In genomic region chr1:117335376-117336086, GRCh38 we compare ENCODE assay signal across 1 cellular context.
A peak's percentile ranks its signal among the peaks of the same experiment; 100 is the strongest.
TF ChIP-seq lines count a peak whose summit lies in the region.

No MANE protein-coding gene starts in this region.

TF ChIP-seq in HEK293, 187 proteins besides CTCF, POLR2A, EP300 and RAD21 (continued from another document and continues in another):
- TF ChIP-seq ZBTB49 (tag by site-specific recombination; IDR thresholded peaks at IDR 0.05; ENCODE audit: low read depth) = no peak
- no peak for TF ChIP-seq ZSCAN5A (tag by site-specific recombination; IDR thresholded peaks at IDR 0.05)
- TF ChIP-seq ZFP69B (tag by site-specific recombination; IDR thresholded peaks at IDR 0.05) = no peak
- no peak for TF ChIP-seq TSHZ1 (tag by site-specific recombination; IDR thresholded peaks at IDR 0.05; ENCODE audit: borderline replicate concordance)
- TF ChIP-seq ZNF777 (tag by site-specific recombination; IDR thresholded peaks at IDR 0.05; ENCODE audit: borderline replicate concordance) = no peak
- TF ChIP-seq ZNF169 (tag by site-specific recombination; IDR thresholded peaks at IDR 0.05) = no peak
- no peak for TF ChIP-seq ZNF76 (tag by site-specific recombination; IDR thresholded peaks at IDR 0.05; ENCODE audit: borderline replicate concordance, low read depth)
- TF ChIP-seq ZNF211 (tag by site-specific recombination; IDR thresholded peaks at IDR 0.05; ENCODE audit: low read depth) = no peak
- TF ChIP-seq ZNF146 (tag by site-specific recombination; IDR thresholded peaks at IDR 0.05) = no peak
- TF ChIP-seq ZNF837 (tag by site-specific recombination; IDR thresholded peaks at IDR 0.05) = no peak
- no peak for TF ChIP-seq HOXA7 (CRISPR knock-in tag; IDR thresholded peaks at IDR 0.05; ENCODE audit: borderline replicate concordance)
- TF ChIP-seq ZNF645 (tag by site-specific recombination; IDR thresholded peaks at IDR 0.05) = no peak
- no peak for TF ChIP-seq PATZ1 (tag by site-specific recombination; IDR thresholded peaks at IDR 0.05)
- TF ChIP-seq MEIS1 (CRISPR knock-in tag; IDR thresholded peaks at IDR 0.05; ENCODE audit: borderline replicate concordance) = no peak
- 0 out of 2 replicates have a peak, but pooled peaks have one; percentile 26 for TF ChIP-seq ZNF335 (tag by site-specific recombination; conservative IDR thresholded peaks at IDR 0.05)
- TF ChIP-seq PRDM1 (tag by site-specific recombination; IDR thresholded peaks at IDR 0.05) = no peak
- no peak for TF ChIP-seq ZNF184 (tag by site-specific recombination; IDR thresholded peaks at IDR 0.05)
- peak; percentile 59; the same call in 1 of the 2 replicates for TF ChIP-seq ZSCAN30 (tag by site-specific recombination; IDR thresholded peaks at IDR 0.05)
- no peak for TF ChIP-seq ZNF292 (tag by site-specific recombination; IDR thresholded peaks at IDR 0.05; ENCODE audit: borderline replicate concordance, low read depth)
- no peak for TF ChIP-seq KLF10 (tag by site-specific recombination; IDR thresholded peaks at IDR 0.05)
- no peak for TF ChIP-seq WT1 (tag by site-specific recombination; IDR thresholded peaks at IDR 0.05)
- TF ChIP-seq ZNF157 (tag by site-specific recombination; IDR thresholded peaks at IDR 0.05) = no peak
- no peak for TF ChIP-seq ZNF366 (tag by site-specific recombination; conservative IDR thresholded peaks at IDR 0.05)
- TF ChIP-seq ZNF433 (tag by site-specific recombination; IDR thresholded peaks at IDR 0.05; ENCODE audit: low read depth) = no peak
- no peak for TF ChIP-seq ZNF704 (tag by site-specific recombination; IDR thresholded peaks at IDR 0.05)
- TF ChIP-seq PBX3 (CRISPR knock-in tag; IDR thresholded peaks at IDR 0.05) = no peak
- TF ChIP-seq KLF8 (tag by site-specific recombination; IDR thresholded peaks at IDR 0.05) = no peak
- TF ChIP-seq BCL11A (tag by site-specific recombination; IDR thresholded peaks at IDR 0.05; ENCODE audit: low read depth) = no peak
- TF ChIP-seq ELK4 (IDR thresholded peaks at IDR 0.05; ENCODE audit: borderline replicate concordance, low read depth, low read length) = no peak
- no peak for TF ChIP-seq GFI1B (tag by site-specific recombination; IDR thresholded peaks at IDR 0.05)
- TF ChIP-seq ZBTB6 (tag by site-specific recombination; IDR thresholded peaks at IDR 0.05) = no peak
- TF ChIP-seq ZNF23 (tag by site-specific recombination; IDR thresholded peaks at IDR 0.05; ENCODE audit: borderline replicate concordance) = no peak
- no peak for TF ChIP-seq ZNF398 (tag by site-specific recombination; IDR thresholded peaks at IDR 0.05)
- no peak for TF ChIP-seq ZBTB1 (tag by site-specific recombination; IDR thresholded peaks at IDR 0.05)
- TF ChIP-seq ZNF48 (tag by site-specific recombination; IDR thresholded peaks at IDR 0.05) = no peak
- TF ChIP-seq ZNF132 (tag by site-specific recombination; IDR thresholded peaks at IDR 0.05; ENCODE audit: borderline replicate concordance) = no peak
- peak; percentile 26; the same call in 1 of the 2 replicates for TF ChIP-seq GLIS1 (tag by site-specific recombination; IDR thresholded peaks at IDR 0.05)
- no peak for TF ChIP-seq INSM2 (tag by site-specific recombination; IDR thresholded peaks at IDR 0.05)
- TF ChIP-seq PRDM6 (tag by site-specific recombination; IDR thresholded peaks at IDR 0.05) = peak; percentile 79
